In the genomic region with DNA sequence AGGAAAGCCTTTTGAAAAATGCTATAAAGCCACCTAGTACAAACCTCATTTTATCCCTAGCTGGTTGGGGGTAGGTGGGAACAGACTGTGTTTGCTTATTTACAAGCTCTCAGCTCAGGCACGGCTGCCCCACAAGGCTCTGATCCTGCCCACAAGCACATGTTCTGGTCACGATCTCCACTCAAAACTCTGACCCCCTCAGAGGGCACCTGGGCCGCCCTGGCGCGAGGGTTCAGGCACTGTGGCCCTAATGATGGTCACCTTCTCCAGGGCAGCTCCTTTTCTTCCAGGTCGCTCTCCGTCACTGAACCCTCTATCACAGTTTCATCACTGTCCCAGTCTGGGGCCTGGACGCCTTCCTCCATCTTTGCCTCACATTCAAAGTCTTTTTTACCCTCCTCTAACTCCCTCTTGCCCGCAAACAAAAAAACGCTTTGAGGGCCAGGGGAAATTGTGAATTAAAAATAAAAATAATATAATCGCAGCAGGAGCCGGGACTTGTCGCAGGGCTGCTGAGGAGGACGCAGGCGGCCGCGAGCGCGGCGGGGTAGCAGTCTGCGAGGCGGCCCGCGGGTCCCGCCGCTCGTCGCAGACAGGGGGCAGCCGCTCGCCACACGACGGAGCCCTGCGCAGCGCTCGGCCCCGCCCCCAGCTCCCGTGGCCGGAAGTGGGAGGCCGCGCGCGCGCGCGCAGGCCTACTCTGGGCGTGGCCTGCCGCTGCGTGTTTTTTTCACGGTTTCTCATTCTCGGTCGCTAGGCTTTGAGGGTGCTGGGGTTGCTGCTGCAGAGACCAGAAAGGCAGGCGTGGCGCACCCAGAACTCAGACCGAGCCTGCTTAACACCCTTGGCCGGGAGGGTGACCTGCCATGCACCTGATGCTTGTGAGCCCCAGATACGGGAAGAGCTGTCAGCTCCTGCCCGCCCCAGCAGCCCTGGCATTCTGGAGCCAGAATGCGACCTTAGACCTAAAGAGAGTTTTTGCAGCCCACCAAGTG, we compare ENCODE assay signal across 8 cellular contexts. TPM values are rescaled to one million over a fixed set of nuclear protein-coding genes. Genes with fewer than 3 reads are reported as not detected.
DNase-seq lines count a peak whose midpoint lies in the region; ATAC-seq, FAIRE-seq and TF ChIP-seq lines count a peak whose summit lies in the region.

A gene with protein sequence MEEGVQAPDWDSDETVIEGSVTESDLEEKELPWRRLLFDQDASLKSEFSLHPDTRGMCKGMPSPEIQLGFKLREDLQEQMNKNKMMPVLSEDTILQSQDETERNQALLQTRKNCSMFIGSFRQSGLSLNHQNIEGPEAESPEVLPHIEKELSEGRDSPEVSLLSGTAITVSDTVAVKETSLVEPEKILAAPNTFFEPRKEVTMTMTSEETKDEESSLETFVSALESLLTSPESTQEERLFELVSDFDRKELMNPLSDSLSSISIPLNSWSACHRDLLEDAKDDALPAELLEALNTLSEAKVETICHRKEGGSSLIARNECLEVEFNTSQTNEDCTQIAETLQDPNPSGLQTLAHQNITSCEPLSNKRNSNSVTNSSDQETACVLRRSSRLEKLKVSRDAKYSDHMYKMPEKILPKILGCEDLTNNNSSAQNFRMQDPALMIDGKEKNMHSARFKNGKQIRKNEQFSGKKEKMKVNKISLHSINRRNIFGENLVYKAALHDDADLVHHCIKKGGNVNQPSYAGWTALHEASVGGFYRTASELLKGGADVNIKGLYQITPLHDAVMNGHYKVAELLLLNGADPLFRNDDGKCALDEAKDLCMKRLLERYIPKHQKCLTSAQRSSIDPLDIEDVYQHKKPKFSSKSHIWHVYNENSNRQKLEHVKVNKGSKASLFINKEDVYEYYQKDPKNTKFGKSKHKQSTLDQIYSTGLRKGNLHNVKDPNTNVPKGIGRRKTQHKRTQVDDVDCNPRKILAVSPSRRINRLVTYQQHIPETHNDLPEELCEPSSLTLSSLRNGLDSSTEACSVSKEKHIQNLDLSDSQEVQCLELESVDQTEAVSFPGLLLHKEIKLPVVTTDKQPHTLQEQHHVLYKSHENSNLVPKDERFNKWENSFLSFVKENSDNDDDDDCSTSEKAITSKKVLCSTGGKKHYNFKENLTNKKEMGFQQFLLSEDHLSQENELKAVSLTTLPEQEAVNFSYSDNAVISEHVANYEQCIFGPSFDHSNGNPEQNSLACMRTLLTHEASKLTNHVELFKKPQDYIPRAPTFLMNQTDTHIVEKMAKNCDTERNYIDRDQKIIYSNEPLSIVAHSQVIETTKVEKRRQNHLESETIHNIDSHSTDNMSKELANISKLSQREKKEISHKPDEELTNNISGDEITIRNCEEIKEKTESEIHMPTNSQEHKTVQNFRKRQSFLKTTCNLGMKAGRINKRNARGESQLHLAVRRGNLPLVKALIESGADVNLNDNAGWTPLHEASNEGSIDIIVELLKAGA (N-terminal part only) (minus strand): TSS at position 557 of the 995 bp plus-strand sequence. CDS start 192 bp downstream, at position 365.

- in situ Hi-C loops in HepG2 (cut with HindIII; ENCODE audit: extremely low pct_ligation_motif_present, low pct_unique_long_range_greater_than_20kb): loop anchor here (10.0 kb wide), 1 partner anchor 88 kb away; no protein-coding TSS in a partner anchor

- no peaks in the 10 kb centered on the region for H3K79me2 ChIP-seq in HepG2 (ENCODE audit: insufficient read depth, low read length)

- H3K27ac ChIP-seq in BLaER1 (peak within 1 kb of the TSS; percentile 24; the same call in 1 of the 2 replicates), HepG2 (ENCODE audit: extremely low read length, insufficient read depth, low read length) (peak within 1 kb of the TSS; percentile 45)

- H3K27me3 Mint-ChIP-seq in activated CD4-positive, alpha-beta T cell treated with anti-CD3 and anti-CD28 coated beads, Interleukin-2, amount 10 ng/mL, durations not matched to agents 7 days and 5 days: no peaks in the 10 kb centered on the region

- peak; percentile 97 for TF ChIP-seq RAD21 in HepG2 (CRISPR knock-in tag; IDR thresholded peaks at IDR 0.05)

- TSS peak; percentile 96 for BruUV-seq in HepG2 (replicated peaks; lab: Mats Ljungman, UMichigan)

- H3K9me3 Mint-ChIP-seq in activated CD4-positive, alpha-beta T cell treated with anti-CD3 and anti-CD28 coated beads, Interleukin-2, amount 10 ng/mL, durations not matched to agents 7 days and 5 days: no peaks in the 10 kb centered on the region

- no peaks in the 10 kb centered on the region for H4K20me1 ChIP-seq in BLaER1
- no peaks in the 10 kb centered on the region for H4K20me1 ChIP-seq in HepG2 (ENCODE audit: insufficient read depth, low read length)

- H3K36me3 ChIP-seq in BLaER1 (no peaks in the 10 kb centered on the region), HepG2 (replicated peaks in 1 of 2; ENCODE audit: control insufficient read depth in 1 of 2, insufficient read depth in 2 of 2, low read length in 2 of 2) (no peaks in the 10 kb centered on the region)

- H3K4me3 ChIP-seq in BLaER1 (peak within 1 kb of the TSS; percentile 69), HepG2 (replicated peaks in 1 of 3; ENCODE audit: insufficient read depth in 1 of 3, low read depth in 2 of 3, low read length in 3 of 3) (peak within 1 kb of the TSS; percentile 72 to 93 (median 91))

- POLR2A ChIA-PET in activated CD4-positive, alpha-beta T cell treated with anti-CD3 and anti-CD28 coated beads, Interleukin-2, amount 10 ng/mL, durations not matched to agents 7 days and 5 days (lab: Charles Lee): interaction anchor here (1.1 kb wide), 1 partner anchor 100 kb away, joined by 3 read pairs; the partner anchor contains the start of gene HMGCR
- POLR2A ChIA-PET in HepG2 (lab: Yijun Ruan, JAX): interaction anchor here (0.8 to 2.2 kb wide), 11 partner anchors 11 to 481 kb away, joined by 3 to 22 read pairs (median 4); partner anchors contain the start of genes HMGCR and POC5

- H3K4me1 ChIP-seq in BLaER1 (no peaks in the 10 kb centered on the region), HepG2 (ENCODE audit: insufficient read depth, low read length) (peaks cover 12% of the 10 kb centered on the region)

- peak within 1 kb of the TSS; percentile 90 for H3K27ac Mint-ChIP-seq in activated CD4-positive, alpha-beta T cell treated with anti-CD3 and anti-CD28 coated beads, Interleukin-2, amount 10 ng/mL, durations not matched to agents 7 days and 5 days

- H3K4me1 Mint-ChIP-seq in activated CD4-positive, alpha-beta T cell treated with anti-CD3 and anti-CD28 coated beads, Interleukin-2, amount 10 ng/mL, durations not matched to agents 7 days and 5 days: peaks cover 18% of the 10 kb centered on the region

- H3K4me2 ChIP-seq in BLaER1 (peak within 1 kb of the TSS; percentile 75), HepG2 (ENCODE audit: low read depth, low read length) (peak within 1 kb of the TSS; percentile 94)

- H3K9me3 ChIP-seq in BLaER1 (peaks cover 8% of the 10 kb centered on the region), HepG2 (ENCODE audit: low read length) (no peaks in the 10 kb centered on the region)

- 0 out of 4 replicates have a peak, but pooled peaks have one; percentile 9 for TF ChIP-seq EP300 in HepG2 (IDR thresholded peaks at IDR 0.05; ENCODE audit: low read depth in 2 of 2, low read length in 2 of 2)
- TF ChIP-seq EP300 in HepG2 (CRISPR knock-in tag; IDR thresholded peaks at IDR 0.05; ENCODE audit: borderline replicate concordance): no peak

- intact Hi-C loops in HepG2 (cut with micrococcal nuclease; ENCODE audit: unreplicated experiment): loop anchor here (1.0 to 10.0 kb wide), 4 partner anchors 29 to 288 kb away; partner anchors contain the start of gene GCNT4

- CTCF ChIA-PET in activated CD4-positive, alpha-beta T cell treated with anti-CD3 and anti-CD28 coated beads, Interleukin-2, amount 10 ng/mL, durations not matched to agents 7 days and 5 days (lab: Charles Lee): interaction anchor here (0.5 to 2.2 kb wide), 36 partner anchors 8 to 1777 kb away, joined by 3 to 10 read pairs (median 3); partner anchors contain the start of genes GCNT4 and HMGCR
- CTCF ChIA-PET in HepG2 (lab: Yijun Ruan, JAX; ENCODE audit: low intra/inter-chr PET ratio, low total read pairs): interaction anchor here (1.9 kb wide), 1 partner anchor 29 kb away, joined by 7 read pairs; no protein-coding TSS in a partner anchor

- DNase-seq in NCI-H524 (lab: John Stamatoyannopoulos, UW) (peak; percentile 66 to 84), dedifferentiated amniotic fluid mesenchymal stem cell (ENCODE audit: extremely low spot score) (peak; percentile 68), HepG2 (ENCODE audit: low spot score) (peak; percentile 43)
- DNase-seq in activated CD4-positive, alpha-beta T cell treated with anti-CD3 and anti-CD28 coated beads, Interleukin-2, amount 10 ng/mL, durations not matched to agents 7 days and 5 days: peak; percentile 86
- peak; percentile 86 to 87 for DNase-seq in stimulated activated CD4-positive, alpha-beta T cell treated with anti-CD3 and anti-CD28 coated beads, Interleukin-2, amount 100 ng/mL, for 48 hours

- H3K4me3 Mint-ChIP-seq in activated CD4-positive, alpha-beta T cell treated with anti-CD3 and anti-CD28 coated beads, Interleukin-2, amount 10 ng/mL, durations not matched to agents 7 days and 5 days: peak within 1 kb of the TSS; percentile 93

- ATAC-seq in HG03378 (IDR thresholded peaks at IDR 0.05; ENCODE audit: unreplicated experiment) (peak; percentile 67), HepG2 (peak; percentile 98)

- TF ChIP-seq CTCF in HepG2 (CRISPR knock-in tag; IDR thresholded peaks at IDR 0.05): peak; percentile 71

- under 1% methylated on average over 31 of the region's 58 CpGs for WGBS in HepG2 (ENCODE audit: low lambda C conversion rate)

- peak within 1 kb of the TSS; percentile 66 for H3K9ac ChIP-seq in BLaER1
- peak within 1 kb of the TSS; percentile 77 for H3K9ac ChIP-seq in HepG2 (ENCODE audit: insufficient read depth, low read depth, low read length)

- peak within 1 kb of the TSS; percentile 69 for H2AFZ ChIP-seq in HepG2 (ENCODE audit: low read length)

- no peaks in the 10 kb centered on the region for H3K36me3 Mint-ChIP-seq in activated CD4-positive, alpha-beta T cell treated with anti-CD3 and anti-CD28 coated beads, Interleukin-2, amount 10 ng/mL, durations not matched to agents 7 days and 5 days (ENCODE audit: low read depth)

- no peaks in the 10 kb centered on the region for H3K27me3 ChIP-seq in BLaER1
- no peaks in the 10 kb centered on the region for H3K27me3 ChIP-seq in HepG2 (ENCODE audit: control insufficient read depth in 1 of 2, insufficient read depth in 2 of 2, low read length in 2 of 2)

- FAIRE-seq in HepG2 (lab: Jason Lieb, UNC): peak; percentile 52

- peak; percentile 72 for TF ChIP-seq POLR2A in GM19099 (IDR thresholded peaks at IDR 0.05; ENCODE audit: extremely low read depth, insufficient read length, low read depth)
- TF ChIP-seq POLR2A in HepG2 (IDR thresholded peaks at IDR 0.05; ENCODE audit: insufficient read depth in 1 of 2, low read depth in 2 of 2, low read length in 2 of 2): peak; percentile 57 to 75

RNA-seq across cellular contexts. Expression of the gene that starts here (rescaled TPM):
- total RNA-seq in activated CD4-positive, alpha-beta T cell treated with anti-CD3 and anti-CD28 coated beads, Interleukin-2, amount 10 ng/mL, durations not matched to agents 7 days and 5 days: under 1 TPM; 0.17 TPM
- 0.08 and 0.09 TPM in 2 replicates for total RNA-seq in HepG2 (2016; rRNA removed; fragmentation: Illumina TruSeq; extraction: Trizol)
- under 0.01 and 0.10 TPM in 2 replicates for total RNA-seq in HepG2 (2016; cell fraction: cytosol; rRNA removed; fragmentation: Illumina TruSeq; extraction: Trizol; ENCODE audit: low read depth)
- 0.11 and 0.16 TPM in 2 replicates for total RNA-seq in HepG2 (2016; cell fraction: insoluble cytoplasmic fraction; rRNA removed; fragmentation: Illumina TruSeq; extraction: Trizol)
- 0.07 and 0.09 TPM in 2 replicates for total RNA-seq in HepG2 (2016; cell fraction: membrane; rRNA removed; fragmentation: Illumina TruSeq; extraction: Trizol)
- total RNA-seq in HepG2 (2016; cell fraction: nucleus; rRNA removed; fragmentation: Illumina TruSeq; extraction: Trizol): 0.16 and 0.28 TPM in 2 replicates
- 0.01 and 0.03 TPM in 2 replicates for polyA plus RNA-seq in HepG2 (2011; rRNA removed)
- not detected in 2 replicates for polyA plus RNA-seq in HepG2 (2011; cell fraction: cytosol; rRNA removed)
- 0.03 TPM in 2 replicates for polyA plus RNA-seq in HepG2 (2011; cell fraction: nucleus; rRNA removed)
- polyA plus RNA-seq in HepG2 (2012): 0.05 TPM in 2 replicates
- polyA plus RNA-seq in HepG2 (2016; cell fraction: cytosol; fragmentation: Illumina TruSeq; extraction: Trizol; ENCODE audit: low read depth): not detected in 2 replicates
- 0.05 and 0.07 TPM in 2 replicates for polyA plus RNA-seq in HepG2 (2016; cell fraction: insoluble cytoplasmic fraction; fragmentation: Illumina TruSeq; extraction: Trizol; ENCODE audit: low read depth)
- polyA plus RNA-seq in HepG2 (2016; cell fraction: membrane; fragmentation: Illumina TruSeq; extraction: Trizol; ENCODE audit: low read depth): not detected in 2 replicates
- polyA plus RNA-seq in HepG2 (2016; cell fraction: nucleus; fragmentation: Illumina TruSeq; extraction: Trizol; ENCODE audit: insufficient read depth, low read depth): 0.07 and 0.12 TPM in 2 replicates
- polyA minus RNA-seq in HepG2 (2011; rRNA and poly(A)+ RNA removed; ENCODE audit: low replicate concordance): not detected in 2 replicates
- polyA minus RNA-seq in HepG2 (2011; cell fraction: cytosol; rRNA and poly(A)+ RNA removed): not detected in 2 replicates
- 0.50 and 0.52 TPM in 2 replicates for polyA minus RNA-seq in HepG2 (2011; cell fraction: nucleus; rRNA and poly(A)+ RNA removed)

Comparison
In these comparisons a context has a peak if more than half of its experiments do, and no peak if none do; other contexts are left out.
1. Peak in every context shown above with its lines: DNase-seq, ATAC-seq, H3K4me3 ChIP-seq and H3K27ac ChIP-seq.
2. Peak in DNase-seq in activated CD4-positive, alpha-beta T cell treated with anti-CD3 and anti-CD28 coated beads, Interleukin-2, amount 10 ng/mL, durations not matched to agents 7 days and 5 days; RNA of the gene not detected or under 1 TPM.
3. Peak in DNase-seq, ATAC-seq, H3K4me3 ChIP-seq, H3K27ac ChIP-seq, H3K9ac ChIP-seq and H3K4me2 ChIP-seq in HepG2; RNA of the gene not detected or under 1 TPM.